In the genomic region with DNA sequence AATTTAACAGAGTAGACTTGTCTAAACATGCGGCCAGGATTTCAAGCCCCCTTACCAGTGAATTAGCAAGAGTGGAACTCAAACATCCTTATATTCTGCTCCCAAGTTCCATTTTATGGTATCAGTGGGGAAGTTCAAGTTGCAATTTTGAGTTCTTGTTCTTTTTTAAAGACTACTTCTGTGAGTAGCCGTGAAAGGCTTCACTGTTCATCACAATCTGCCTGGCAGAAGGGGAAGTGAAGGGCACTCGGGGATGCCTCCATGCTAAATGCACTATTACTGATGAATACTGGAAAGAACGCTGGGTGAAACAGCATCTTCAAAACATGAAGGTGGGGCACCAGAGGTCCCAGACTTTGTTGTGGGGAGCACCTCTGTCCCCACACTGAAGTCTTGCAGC, we compare ENCODE assay signal across 2 cellular contexts.
TF ChIP-seq lines count a peak whose summit lies in the region.

No MANE protein-coding gene starts in this region.

TF ChIP-seq in HepG2, 621 proteins besides CTCF, POLR2A, EP300 and RAD21 (continued from another document):
- TF ChIP-seq, protein P1, sequence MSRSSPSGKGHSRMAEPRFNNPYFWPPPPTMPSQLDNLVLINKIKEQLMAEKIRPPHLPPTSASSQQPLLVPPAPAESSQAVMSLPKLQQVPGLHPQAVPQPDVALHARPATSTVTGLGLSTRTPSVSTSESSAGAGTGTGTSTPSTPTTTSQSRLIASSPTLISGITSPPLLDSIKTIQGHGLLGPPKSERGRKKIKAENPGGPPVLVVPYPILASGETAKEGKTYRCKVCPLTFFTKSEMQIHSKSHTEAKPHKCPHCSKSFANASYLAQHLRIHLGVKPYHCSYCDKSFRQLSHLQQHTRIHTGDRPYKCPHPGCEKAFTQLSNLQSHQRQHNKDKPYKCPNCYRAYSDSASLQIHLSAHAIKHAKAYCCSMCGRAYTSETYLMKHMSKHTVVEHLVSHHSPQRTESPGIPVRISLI (CRISPR knock-in tag; IDR thresholded peaks at IDR 0.05; ENCODE audit: borderline replicate concordance), result no peak
- TF ChIP-seq XRCC5 (optimal IDR thresholded peaks at IDR 0.05; ENCODE audit: low read length), result no peak

TF ChIP-seq in WTC11, 78 proteins besides CTCF, POLR2A, EP300 and RAD21 (continued from another document):
- TF ChIP-seq, protein P2, sequence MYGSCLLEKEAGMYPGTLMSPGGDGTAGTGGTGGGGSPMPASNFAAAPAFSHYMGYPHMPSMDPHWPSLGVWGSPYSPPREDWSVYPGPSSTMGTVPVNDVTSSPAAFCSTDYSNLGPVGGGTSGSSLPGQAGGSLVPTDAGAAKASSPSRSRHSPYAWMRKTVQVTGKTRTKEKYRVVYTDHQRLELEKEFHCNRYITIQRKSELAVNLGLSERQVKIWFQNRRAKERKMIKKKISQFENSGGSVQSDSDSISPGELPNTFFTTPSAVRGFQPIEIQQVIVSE (CRISPR knock-in tag; IDR thresholded peaks at IDR 0.05; ENCODE audit: borderline replicate concordance), result no peak
- TF ChIP-seq ZNF263 (CRISPR knock-in tag; IDR thresholded peaks at IDR 0.05; ENCODE audit: low read depth), result no peak
- TF ChIP-seq NFE2L1 (CRISPR knock-in tag; IDR thresholded peaks at IDR 0.05), result no peak
- TF ChIP-seq FOXJ3 (CRISPR knock-in tag; IDR thresholded peaks at IDR 0.05; ENCODE audit: borderline replicate concordance), result no peak
- TF ChIP-seq CBFB (CRISPR knock-in tag; IDR thresholded peaks at IDR 0.05; ENCODE audit: low read depth), result no peak
